ENCODE assay signal across 8 cellular contexts in genomic region chr2:234544659-234545611, GRCh38. TPM values are rescaled to one million over a fixed set of nuclear protein-coding genes. Genes with fewer than 3 reads are reported as not detected.
DNase-seq lines count a peak whose midpoint lies in the region; ATAC-seq and TF ChIP-seq lines count a peak whose summit lies in the region.

No MANE protein-coding gene starts in this region.

- H3K4me3 ChIP-seq in HUES64 (ENCODE audit: low read length) (peak overlapping the region; percentile 34), SK-N-MC (no peak overlapping the region), right atrium auricular region (no peak overlapping the region), gastrocnemius medialis (no peak overlapping the region)

- TF ChIP-seq CTCF in GM12874 (IDR thresholded peaks at IDR 0.05; ENCODE audit: insufficient read depth, low read depth, low read length): peak; percentile 91
- TF ChIP-seq CTCF in right atrium auricular region (IDR thresholded peaks at IDR 0.05): peak; percentile 83 to 93
- TF ChIP-seq CTCF in gastrocnemius medialis (IDR thresholded peaks at IDR 0.05 in 4 of 5, conservative IDR thresholded peaks at IDR 0.05 in 1 of 5): peak; percentile 44 to 89 (median 78)

- H3K36me3 Mint-ChIP-seq in activated naive CD8-positive, alpha-beta T cell treated with anti-CD3 and anti-CD28 coated beads for 36 hours: no peaks in the 10 kb centered on the region

- H3K4me1 ChIP-seq in HUES64 (ENCODE audit: insufficient read depth, low read length) (peaks cover 40% of the 10 kb centered on the region), right atrium auricular region (peaks cover 0 to 6% of the 10 kb centered on the region in 2 donors), gastrocnemius medialis (no peaks in the 10 kb centered on the region)

- TF ChIP-seq POLR2A in gastrocnemius medialis (IDR thresholded peaks at IDR 0.05): no peak

- WGBS in HUES64: 9% methylated on average over 24 of the region's 24 CpGs

- in situ Hi-C loops in gastrocnemius medialis (cut with MboI; ENCODE audit: low sequenced_read_pairs in 4 of 4): loop anchor here in 2 of 4 donors (25.0 kb wide), 2 partner anchors 558 to 1042 kb away; no protein-coding TSS in a partner anchor

- DNase-seq in 8988T (peak; percentile 72), SK-N-MC (ENCODE audit: low read depth, low spot score) (no peak), right atrium auricular region (ENCODE audit: low spot score) (peak; percentile 63), gastrocnemius medialis (peak in 1 of 2 donors; percentile 30)
- peak; percentile 71 for DNase-seq in activated naive CD8-positive, alpha-beta T cell treated with anti-CD3 and anti-CD28 coated beads for 36 hours

- peak overlapping the region; percentile 31 for H3K9ac ChIP-seq in HUES64 (ENCODE audit: low read depth, low read length)
- H3K9ac ChIP-seq in SK-N-MC (ENCODE audit: insufficient read length): peak overlapping the region; percentile 5

- no peak overlapping the region for H3K27ac Mint-ChIP-seq in activated naive CD8-positive, alpha-beta T cell treated with anti-CD3 and anti-CD28 coated beads for 36 hours

- H3K36me3 ChIP-seq in HUES64 (ENCODE audit: insufficient read depth, low read length): no peaks in the 10 kb centered on the region
- H3K36me3 ChIP-seq in SK-N-MC (ENCODE audit: insufficient read depth, low read length): no peaks in the 10 kb centered on the region
- no peaks in the 10 kb centered on the region for H3K36me3 ChIP-seq in right atrium auricular region
- H3K36me3 ChIP-seq in gastrocnemius medialis: no peaks in the 10 kb centered on the region

- no peak overlapping the region for H3K4me3 Mint-ChIP-seq in activated naive CD8-positive, alpha-beta T cell treated with anti-CD3 and anti-CD28 coated beads for 36 hours

- H3K9me3 ChIP-seq in HUES64 (ENCODE audit: insufficient read depth, low read depth, low read length) (no peaks in the 10 kb centered on the region), SK-N-MC (ENCODE audit: low read depth, low read length) (no peaks in the 10 kb centered on the region), right atrium auricular region (no peaks in the 10 kb centered on the region), gastrocnemius medialis (no peaks in the 10 kb centered on the region)

- H3K27me3 Mint-ChIP-seq in activated naive CD8-positive, alpha-beta T cell treated with anti-CD3 and anti-CD28 coated beads for 36 hours: peaks cover 11% of the 10 kb centered on the region

- no peaks in the 10 kb centered on the region for H3K9me3 Mint-ChIP-seq in activated naive CD8-positive, alpha-beta T cell treated with anti-CD3 and anti-CD28 coated beads for 36 hours

- ATAC-seq in gastrocnemius medialis: peak in 1 of 2 donors; percentile 75
- no peak for ATAC-seq in GM18520 (IDR thresholded peaks at IDR 0.05; ENCODE audit: unreplicated experiment)

- intact Hi-C loops in gastrocnemius medialis (cut with DNase I; ENCODE audit: low total_unique reads): loop anchor here (10.0 kb wide), 1 partner anchor 570 kb away; no protein-coding TSS in a partner anchor

- no peak overlapping the region for H3K27ac ChIP-seq in HUES64 (ENCODE audit: low read depth, low read length)
- H3K27ac ChIP-seq in SK-N-MC: peak overlapping the region; percentile 68
- no peak overlapping the region for H3K27ac ChIP-seq in right atrium auricular region
- no peak overlapping the region for H3K27ac ChIP-seq in gastrocnemius medialis

- H3K27me3 ChIP-seq in HUES64 (ENCODE audit: insufficient read depth, low read length): peaks cover 8% of the 10 kb centered on the region
- no peaks in the 10 kb centered on the region for H3K27me3 ChIP-seq in right atrium auricular region
- H3K27me3 ChIP-seq in gastrocnemius medialis: peaks cover 0 to 2% (median 0%) of the 10 kb centered on the region in 3 donors

- H3K4me1 Mint-ChIP-seq in activated naive CD8-positive, alpha-beta T cell treated with anti-CD3 and anti-CD28 coated beads for 36 hours: no peaks in the 10 kb centered on the region

RNA-seq across cellular contexts. Expression of gene ARL4C, which starts 48.1 kb away (rescaled TPM):
- polyA plus RNA-seq in HUES64 (2013, experiment 1 of 2): 15.5 TPM
- polyA plus RNA-seq in HUES64 (2013, experiment 2 of 2): 17.4 TPM
- 10 to 100 TPM; 65.1 to 65.5 TPM for total RNA-seq in activated naive CD8-positive, alpha-beta T cell treated with anti-CD3 and anti-CD28 coated beads for 36 hours
- total RNA-seq in right atrium auricular region: 1 to 10 TPM; 3.1 to 3.4 TPM
- 1 to 10 TPM in 1 of 4 donors, under 1 TPM in 3; 0.32 to 3.6 (median 0.46) TPM for total RNA-seq in gastrocnemius medialis

Comparison
In these comparisons a context has a peak if more than half of its experiments do, and no peak if none do; other contexts are left out.
1. RNA of gene ARL4C, which starts 48.1 kb away (total RNA-seq): 65.1 to 65.5 TPM in activated naive CD8-positive, alpha-beta T cell treated with anti-CD3 and anti-CD28 coated beads for 36 hours; 3.1 to 3.4 TPM in right atrium auricular region and 0.32 to 3.6 TPM in gastrocnemius medialis; every median in the first group is over 10 times any median in the second.
2. Peak in every context shown above with its lines, with median percentiles within 50 percentile points of each other: CTCF ChIP-seq.